7 cellular contexts compared by ENCODE assay signal in genomic region chr4:113947484-113947883, GRCh38. TPM values are rescaled to one million over a fixed set of nuclear protein-coding genes. Genes with fewer than 3 reads are reported as not detected.
"Had no signal": no experiment of that assay in that cellular context is flagged by ENCODE, and none has a peak within 500 bp of the region (broad histone marks: within the 10 kb centered on the region; RNA-seq: fewer than 3 reads in every experiment).

No MANE protein-coding gene starts in this region.

- H3K9ac ChIP-seq: KMS-11 had no signal

- FAIRE-seq: HTR-8/SVneo had no signal

- DNase-seq: IMR-90, KBM-7, KG1 had no signal

- H3K36me3 Mint-ChIP-seq: IgD-negative memory B cell had no signal

- H3K4me2 ChIP-seq: KMS-11 had no signal

- H3K27ac Mint-ChIP-seq: IgD-negative memory B cell had no signal

- H3K27ac ChIP-seq: HL-60, KMS-11 had no signal

- H3K9me3 Mint-ChIP-seq: IgD-negative memory B cell had no signal

RNA-seq across cellular contexts. Expression of gene ARSJ, which starts 32.0 kb away (rescaled TPM):
- polyA plus RNA-seq: IgD-negative memory B cell had no signal
